ENCODE assay signal across 1 cellular context in the genomic region with DNA sequence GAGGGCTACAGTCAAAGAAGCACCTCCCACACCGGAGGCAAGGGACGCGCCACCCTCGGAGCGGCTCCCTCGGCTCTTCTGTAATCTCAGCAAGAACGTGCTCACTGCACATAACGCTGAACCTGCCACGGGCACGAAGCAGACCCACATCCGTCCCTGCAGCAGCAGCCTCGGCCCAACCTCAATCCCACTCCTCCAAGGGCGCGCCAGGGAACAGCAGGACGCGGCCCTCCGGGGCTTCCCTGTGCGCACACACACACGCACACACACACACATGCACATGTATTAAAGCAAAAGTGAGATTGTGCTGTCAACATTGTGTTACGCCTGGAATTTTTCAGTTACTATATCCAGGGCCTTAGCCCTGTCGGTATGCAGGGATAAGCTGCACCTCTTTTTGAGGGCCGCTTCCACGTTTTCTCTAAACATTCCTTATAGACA.
TF ChIP-seq lines count a peak whose summit lies in the region.

No MANE protein-coding gene starts in this region.

TF ChIP-seq in GM23338, 12 proteins besides CTCF, POLR2A, EP300 and RAD21:
- TF ChIP-seq, protein P1, sequence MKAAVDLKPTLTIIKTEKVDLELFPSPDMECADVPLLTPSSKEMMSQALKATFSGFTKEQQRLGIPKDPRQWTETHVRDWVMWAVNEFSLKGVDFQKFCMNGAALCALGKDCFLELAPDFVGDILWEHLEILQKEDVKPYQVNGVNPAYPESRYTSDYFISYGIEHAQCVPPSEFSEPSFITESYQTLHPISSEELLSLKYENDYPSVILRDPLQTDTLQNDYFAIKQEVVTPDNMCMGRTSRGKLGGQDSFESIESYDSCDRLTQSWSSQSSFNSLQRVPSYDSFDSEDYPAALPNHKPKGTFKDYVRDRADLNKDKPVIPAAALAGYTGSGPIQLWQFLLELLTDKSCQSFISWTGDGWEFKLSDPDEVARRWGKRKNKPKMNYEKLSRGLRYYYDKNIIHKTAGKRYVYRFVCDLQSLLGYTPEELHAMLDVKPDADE (IDR thresholded peaks at IDR 0.05): no peak
- no peak for TF ChIP-seq EZH2phosphoT487 (IDR thresholded peaks at IDR 0.05; ENCODE audit: unreplicated experiment)
- TF ChIP-seq NANOG (IDR thresholded peaks at IDR 0.05; ENCODE audit: borderline replicate concordance): no peak
- no peak for TF ChIP-seq CREB1 (CRISPR knock-in tag; IDR thresholded peaks at IDR 0.05; ENCODE audit: low read depth)
- no peak for TF ChIP-seq JUNB (IDR thresholded peaks at IDR 0.05; ENCODE audit: unreplicated experiment)
- TF ChIP-seq, protein P2, sequence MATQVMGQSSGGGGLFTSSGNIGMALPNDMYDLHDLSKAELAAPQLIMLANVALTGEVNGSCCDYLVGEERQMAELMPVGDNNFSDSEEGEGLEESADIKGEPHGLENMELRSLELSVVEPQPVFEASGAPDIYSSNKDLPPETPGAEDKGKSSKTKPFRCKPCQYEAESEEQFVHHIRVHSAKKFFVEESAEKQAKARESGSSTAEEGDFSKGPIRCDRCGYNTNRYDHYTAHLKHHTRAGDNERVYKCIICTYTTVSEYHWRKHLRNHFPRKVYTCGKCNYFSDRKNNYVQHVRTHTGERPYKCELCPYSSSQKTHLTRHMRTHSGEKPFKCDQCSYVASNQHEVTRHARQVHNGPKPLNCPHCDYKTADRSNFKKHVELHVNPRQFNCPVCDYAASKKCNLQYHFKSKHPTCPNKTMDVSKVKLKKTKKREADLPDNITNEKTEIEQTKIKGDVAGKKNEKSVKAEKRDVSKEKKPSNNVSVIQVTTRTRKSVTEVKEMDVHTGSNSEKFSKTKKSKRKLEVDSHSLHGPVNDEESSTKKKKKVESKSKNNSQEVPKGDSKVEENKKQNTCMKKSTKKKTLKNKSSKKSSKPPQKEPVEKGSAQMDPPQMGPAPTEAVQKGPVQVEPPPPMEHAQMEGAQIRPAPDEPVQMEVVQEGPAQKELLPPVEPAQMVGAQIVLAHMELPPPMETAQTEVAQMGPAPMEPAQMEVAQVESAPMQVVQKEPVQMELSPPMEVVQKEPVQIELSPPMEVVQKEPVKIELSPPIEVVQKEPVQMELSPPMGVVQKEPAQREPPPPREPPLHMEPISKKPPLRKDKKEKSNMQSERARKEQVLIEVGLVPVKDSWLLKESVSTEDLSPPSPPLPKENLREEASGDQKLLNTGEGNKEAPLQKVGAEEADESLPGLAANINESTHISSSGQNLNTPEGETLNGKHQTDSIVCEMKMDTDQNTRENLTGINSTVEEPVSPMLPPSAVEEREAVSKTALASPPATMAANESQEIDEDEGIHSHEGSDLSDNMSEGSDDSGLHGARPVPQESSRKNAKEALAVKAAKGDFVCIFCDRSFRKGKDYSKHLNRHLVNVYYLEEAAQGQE (IDR thresholded peaks at IDR 0.05; ENCODE audit: unreplicated experiment): no peak
TF ChIP-seq in GM23338: peak in this region for 0.
